Comparison of ENCODE assay signal across 9 cellular contexts in the genomic region with DNA sequence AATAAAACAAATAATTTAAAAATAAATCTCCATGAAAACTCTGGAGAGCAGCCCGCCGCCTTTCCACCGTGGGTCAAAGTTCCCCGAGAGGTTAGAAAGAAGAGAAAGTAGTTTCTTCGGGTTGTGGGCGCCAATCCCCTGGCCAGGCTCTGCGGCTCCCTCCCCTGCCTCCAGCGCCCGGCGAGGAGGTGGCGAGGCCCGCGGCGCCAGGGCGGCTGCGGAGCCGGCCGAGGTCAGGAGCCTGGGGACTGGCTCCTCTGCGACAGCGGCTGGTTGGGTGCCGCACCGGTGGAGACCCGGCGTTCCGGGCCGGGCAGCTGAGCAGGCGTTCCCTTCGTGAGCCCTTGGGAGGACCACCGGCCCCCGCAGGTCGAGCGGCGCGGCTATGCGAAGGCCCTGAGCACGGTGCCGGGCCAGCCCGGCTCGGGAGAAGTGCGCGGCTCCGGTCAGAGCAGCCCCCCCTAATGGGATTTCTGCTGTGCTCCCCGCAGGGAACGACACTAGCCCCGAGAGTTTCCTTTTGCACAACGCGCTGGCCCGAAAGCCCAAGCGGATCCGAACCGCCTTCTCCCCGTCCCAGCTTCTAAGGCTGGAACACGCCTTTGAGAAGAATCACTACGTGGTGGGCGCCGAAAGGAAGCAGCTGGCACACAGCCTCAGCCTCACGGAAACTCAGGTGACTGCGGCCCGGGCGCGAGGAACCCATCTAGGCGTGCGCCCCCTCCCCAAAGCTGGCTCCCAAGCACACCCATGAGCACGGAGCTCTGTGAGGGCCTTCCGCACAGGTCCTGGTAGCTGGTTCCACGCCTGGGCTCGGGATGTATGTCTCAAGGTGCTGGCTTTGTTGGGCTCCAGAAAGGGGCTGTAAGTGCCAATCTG. TPM values are rescaled to one million over a fixed set of nuclear protein-coding genes. Genes with fewer than 3 reads are reported as not detected.
DNase-seq lines count a peak whose midpoint lies in the region; ATAC-seq and TF ChIP-seq lines count a peak whose summit lies in the region.
"Had no signal": no experiment of that assay in that cellular context is flagged by ENCODE, and none has a peak within 500 bp of the region (broad histone marks: within the 10 kb centered on the region; RNA-seq: fewer than 3 reads in every experiment).

No MANE protein-coding gene starts in this region.

- H3K4me1 Mint-ChIP-seq in Caco-2 (ENCODE audit: low read depth, unreplicated experiment) = peaks cover 21% of the 10 kb centered on the region
- peaks cover 4% of the 10 kb centered on the region for H3K4me1 Mint-ChIP-seq in activated T-helper 2 cell treated with anti-CD3 and anti-CD28 coated beads, Interferon-gamma antibody, Interleukin-2, Interleukin-4, amounts not matched to agents 10 μg/mL and 5 μg/mL and 100 μg/mL, durations not matched to agents 14 hours and 24 hours and 36 hours (ENCODE audit: low read depth)

- H3K27me3 Mint-ChIP-seq in Caco-2 (ENCODE audit: insufficient read depth, unreplicated experiment) = peaks cover 5% of the 10 kb centered on the region
- H3K27me3 Mint-ChIP-seq in activated T-helper 2 cell treated with anti-CD3 and anti-CD28 coated beads, Interferon-gamma antibody, Interleukin-2, Interleukin-4, amounts not matched to agents 10 μg/mL and 5 μg/mL and 100 μg/mL, durations not matched to agents 14 hours and 24 hours and 36 hours (ENCODE audit: low read depth) = peaks cover 79% of the 10 kb centered on the region

- no peaks in the 10 kb centered on the region for H3K27me3 ChIP-seq in Caco-2 (replicated peaks; ENCODE audit: control insufficient read depth, insufficient read depth, low read length)
- peaks cover 95% of the 10 kb centered on the region for H3K27me3 ChIP-seq in iPS-15b (ENCODE audit: control insufficient read depth, insufficient read depth, low read length)
- H3K27me3 ChIP-seq in rectal smooth muscle tissue (ENCODE audit: control insufficient read depth, insufficient read depth, low read length) = peaks cover 73% of the 10 kb centered on the region

- CTCF ChIA-PET in Caco-2 (lab: Charles Lee) (no interaction called here), GM10248 (lab: Yijun Ruan, JAX) (no interaction called here)

- no TSS peak for BruUV-seq in Caco-2 (replicated peaks; lab: Mats Ljungman, UMichigan)

- intact Hi-C loops in Caco-2 (cut with micrococcal nuclease; ENCODE audit: unreplicated experiment) = no loop called here
- intact Hi-C loops in activated T-helper 2 cell treated with anti-CD3 and anti-CD28 coated beads, Interferon-gamma antibody, Interleukin-2, Interleukin-4, amounts not matched to agents 10 μg/mL and 5 μg/mL and 100 μg/mL, durations not matched to agents 14 hours and 24 hours and 36 hours (cut with micrococcal nuclease) = loop anchor here (2.0 to 10.0 kb wide), 3 partner anchors 411 to 1273 kb away; a partner anchor contains a TSS

- POLR2A ChIA-PET in Caco-2 (lab: Charles Lee) = no interaction called here
- POLR2A ChIA-PET in GM10248 (lab: Yijun Ruan, JAX) = no interaction called here

- H3K27ac Mint-ChIP-seq in Caco-2 (ENCODE audit: unreplicated experiment) = peak overlapping the region; percentile 62
- peak overlapping the region; percentile 22 for H3K27ac Mint-ChIP-seq in activated T-helper 2 cell treated with anti-CD3 and anti-CD28 coated beads, Interferon-gamma antibody, Interleukin-2, Interleukin-4, amounts not matched to agents 10 μg/mL and 5 μg/mL and 100 μg/mL, durations not matched to agents 14 hours and 24 hours and 36 hours
- H3K27ac Mint-ChIP-seq: activated CD8-positive, alpha-beta T cell treated with anti-CD3 and anti-CD28 coated beads for 36 hours had no signal

- H3K4me3 Mint-ChIP-seq in Caco-2 (ENCODE audit: unreplicated experiment) = peak overlapping the region; percentile 93
- H3K4me3 Mint-ChIP-seq in activated T-helper 2 cell treated with anti-CD3 and anti-CD28 coated beads, Interferon-gamma antibody, Interleukin-2, Interleukin-4, amounts not matched to agents 10 μg/mL and 5 μg/mL and 100 μg/mL, durations not matched to agents 14 hours and 24 hours and 36 hours (ENCODE audit: low read depth) = no peak overlapping the region

- H3K36me3 ChIP-seq in Caco-2 (ENCODE audit: control insufficient read depth, insufficient read depth, low read length) (no peaks in the 10 kb centered on the region), iPS-15b (ENCODE audit: control insufficient read depth, insufficient read depth, low read length) (no peaks in the 10 kb centered on the region), rectal smooth muscle tissue (ENCODE audit: control insufficient read depth, insufficient read depth, low read length) (no peaks in the 10 kb centered on the region)

- no peak overlapping the region for H3K27ac ChIP-seq in rectal smooth muscle tissue (ENCODE audit: low read depth, low read length)

- H3K36me3 Mint-ChIP-seq in Caco-2 (ENCODE audit: insufficient read depth, unreplicated experiment) = peaks cover 5% of the 10 kb centered on the region
- H3K36me3 Mint-ChIP-seq in activated T-helper 2 cell treated with anti-CD3 and anti-CD28 coated beads, Interferon-gamma antibody, Interleukin-2, Interleukin-4, amounts not matched to agents 10 μg/mL and 5 μg/mL and 100 μg/mL, durations not matched to agents 14 hours and 24 hours and 36 hours (ENCODE audit: low read depth) = no peaks in the 10 kb centered on the region

- H3K9me3 ChIP-seq in Caco-2 (no peaks in the 10 kb centered on the region), iPS-15b (ENCODE audit: control insufficient read depth, insufficient read depth, low read length) (no peaks in the 10 kb centered on the region)

- DNase-seq in Caco-2 (no peak), T-helper 1 cell (no peak), GM10248 (ENCODE audit: extremely low spot score) (no peak), NCI-H1694 treated with DMSO at 0.1 percent for 48 hours (lab: John Stamatoyannopoulos, UW) (no peak)
- DNase-seq in activated T-helper 2 cell treated with anti-CD3 and anti-CD28 coated beads, Interferon-gamma antibody, Interleukin-2, Interleukin-4, amounts not matched to agents 10 μg/mL and 5 μg/mL and 100 μg/mL, durations not matched to agents 14 hours and 24 hours and 36 hours (ENCODE audit: low spot score) = no peak
- DNase-seq: activated CD8-positive, alpha-beta T cell treated with anti-CD3 and anti-CD28 coated beads for 36 hours had no signal

- H3K4me3 ChIP-seq in Caco-2 (ENCODE audit: low read depth, low read length) (peak overlapping the region; percentile 90), iPS-15b (ENCODE audit: low read depth, low read length) (peak overlapping the region; percentile 35), rectal smooth muscle tissue (ENCODE audit: low read length) (peak overlapping the region; percentile 40)

- no peak overlapping the region for H3K9ac ChIP-seq in iPS-15b (ENCODE audit: low read depth, low read length)
- no peak overlapping the region for H3K9ac ChIP-seq in rectal smooth muscle tissue (ENCODE audit: low read length)

- ATAC-seq in HG02981 (IDR thresholded peaks at IDR 0.05; ENCODE audit: unreplicated experiment) = no peak
- ATAC-seq: activated CD8-positive, alpha-beta T cell treated with anti-CD3 and anti-CD28 coated beads for 36 hours had no signal

- TF ChIP-seq CTCF in Caco-2 (IDR thresholded peaks at IDR 0.05; ENCODE audit: insufficient read depth in 1 of 2, low read depth in 1 of 2, low read length in 1 of 2, severe bottlenecking in 1 of 2, unreplicated experiment in 1 of 2) (no peak), GM10248 (IDR thresholded peaks at IDR 0.05; ENCODE audit: control extremely low read depth, extremely low read depth, low read depth, missing control alignments) (no peak)

- H3K4me1 ChIP-seq in Caco-2 = no peaks in the 10 kb centered on the region; the same call in 1 of the 2 replicates
- no peaks in the 10 kb centered on the region for H3K4me1 ChIP-seq in iPS-15b (ENCODE audit: control insufficient read depth, insufficient read depth, low read length)
- no peaks in the 10 kb centered on the region for H3K4me1 ChIP-seq in rectal smooth muscle tissue (ENCODE audit: control insufficient read depth, insufficient read depth, low read length)

- no peaks in the 10 kb centered on the region for H3K9me3 Mint-ChIP-seq in Caco-2 (ENCODE audit: unreplicated experiment)
- no peaks in the 10 kb centered on the region for H3K9me3 Mint-ChIP-seq in activated T-helper 2 cell treated with anti-CD3 and anti-CD28 coated beads, Interferon-gamma antibody, Interleukin-2, Interleukin-4, amounts not matched to agents 10 μg/mL and 5 μg/mL and 100 μg/mL, durations not matched to agents 14 hours and 24 hours and 36 hours
- H3K9me3 Mint-ChIP-seq: activated CD8-positive, alpha-beta T cell treated with anti-CD3 and anti-CD28 coated beads for 36 hours had no signal

RNA-seq across cellular contexts. Expression of a gene that starts 2.8 kb away (rescaled TPM):
- 4.7 and 4.9 TPM in 2 replicates for total RNA-seq in Caco-2 (2022)
- total RNA-seq in activated T-helper 2 cell treated with anti-CD3 and anti-CD28 coated beads, Interferon-gamma antibody, Interleukin-2, Interleukin-4, amounts not matched to agents 10 μg/mL and 5 μg/mL and 100 μg/mL, durations not matched to agents 14 hours and 24 hours and 36 hours = not detected in 2 replicates
- total RNA-seq: activated CD8-positive, alpha-beta T cell treated with anti-CD3 and anti-CD28 coated beads for 36 hours had no signal

Comparison
In these comparisons a context has a peak if more than half of its experiments do, and no peak if none do; other contexts are left out.
1. H3K4me3 ChIP-seq: peak in every context shown above with its lines; median percentile 90 in Caco-2; 40 in rectal smooth muscle tissue; 35 in iPS-15b.